In genomic region chr14:73740921-73741326, GRCh38 we compare ENCODE assay signal across 8 cellular contexts. TPM values are rescaled to one million over a fixed set of nuclear protein-coding genes. Genes with fewer than 3 reads are reported as not detected.
DNase-seq lines count a peak whose midpoint lies in the region; ATAC-seq and TF ChIP-seq lines count a peak whose summit lies in the region.

No MANE protein-coding gene starts in this region.

- H3K79me1 ChIP-seq in mesenchymal stem cell (replicated peaks; ENCODE audit: low read length, poor library complexity, severe bottlenecking): peaks cover 8% of the 10 kb centered on the region

- H3K9me3 ChIP-seq in AG04450 (ENCODE audit: control insufficient read depth, insufficient read depth, low read length) (no peaks in the 10 kb centered on the region; the same call in 1 of the 2 replicates), mesenchymal stem cell (ENCODE audit: control insufficient read depth, low read length) (no peaks in the 10 kb centered on the region)

- peak overlapping the region; percentile 59 for H4K91ac ChIP-seq in mesenchymal stem cell (ENCODE audit: low read length)

- peak overlapping the region; percentile 31 for H2AK5ac ChIP-seq in mesenchymal stem cell (ENCODE audit: low read length, severe bottlenecking)

- POLR2A ChIA-PET in AG04450 (lab: Yijun Ruan, JAX): interaction anchor here (0.9 to 2.4 kb wide), 7 partner anchors 12 to 45 kb away, joined by 3 to 21 read pairs (median 4); a partner anchor contains a TSS

- H2BK120ac ChIP-seq in mesenchymal stem cell (ENCODE audit: low read depth, low read length): peak overlapping the region; percentile 29

- H3K9ac ChIP-seq in KMS-11 (no peak overlapping the region), mesenchymal stem cell (ENCODE audit: low read length) (peak overlapping the region; percentile 86)

- DNase-seq in AG04450 (ENCODE audit: low read depth, low spot score): no peak
- peak; percentile 54 for DNase-seq in choroid plexus epithelial cell (ENCODE audit: low read depth)
- peak; percentile 57 for DNase-seq in mesenchymal stem cell
- no peak for DNase-seq in foreskin melanocyte
- DNase-seq in activated CD4-positive, alpha-beta T cell treated with anti-CD3 and anti-CD28 coated beads, Interleukin-2, amount 50 U/mL, for 4 hours: no peak

- H4K8ac ChIP-seq in mesenchymal stem cell (ENCODE audit: low read length): peak overlapping the region; percentile 21

- H3K23ac ChIP-seq in mesenchymal stem cell (ENCODE audit: low read length in 2 of 2): peak overlapping the region in 1 of 2 experiments; percentile 77

- H3K4me1 ChIP-seq in KMS-11 (ENCODE audit: low read depth, poor library complexity, severe bottlenecking) (peaks cover 62% of the 10 kb centered on the region), mesenchymal stem cell (ENCODE audit: control insufficient read depth, insufficient read depth, low read depth, low read length) (peaks cover 70% of the 10 kb centered on the region), urinary bladder (ENCODE audit: insufficient read depth) (peaks cover 10% of the 10 kb centered on the region)

- no peak for TF ChIP-seq CTCF in AG04450 (IDR thresholded peaks at IDR 0.05; ENCODE audit: low read depth, low read length)
- TF ChIP-seq CTCF in KMS-11 (conservative IDR thresholded peaks at IDR 0.05; ENCODE audit: low read depth, low read length): no peak
- no peak for TF ChIP-seq CTCF in choroid plexus epithelial cell (conservative IDR thresholded peaks at IDR 0.05; ENCODE audit: low read depth, low read length)

- H3K36me3 ChIP-seq in KMS-11 (ENCODE audit: insufficient read depth) (no peaks in the 10 kb centered on the region), mesenchymal stem cell (ENCODE audit: control insufficient read depth in 1 of 2, insufficient read depth in 2 of 2, low read depth in 1 of 2, low read length in 2 of 2) (peaks cover 34 to 48% of the 10 kb centered on the region in 2 experiments), urinary bladder (ENCODE audit: insufficient read depth) (no peaks in the 10 kb centered on the region)

- H2BK15ac ChIP-seq in mesenchymal stem cell (ENCODE audit: low read depth, poor library complexity, severe bottlenecking): no peak overlapping the region

- H3K27ac ChIP-seq in AG04450 (ENCODE audit: low read depth, low read length): peak overlapping the region; percentile 57
- H3K27ac ChIP-seq in KMS-11: no peak overlapping the region
- peak overlapping the region; percentile 94 for H3K27ac ChIP-seq in mesenchymal stem cell (ENCODE audit: low read length, poor library complexity, severe bottlenecking)
- peak overlapping the region; percentile 71 for H3K27ac ChIP-seq in urinary bladder (ENCODE audit: low read depth)

- no peak for ATAC-seq in GM19395 (IDR thresholded peaks at IDR 0.05; ENCODE audit: unreplicated experiment)

- no peak overlapping the region for H2BK5ac ChIP-seq in mesenchymal stem cell (ENCODE audit: low read depth, low read length, poor library complexity, severe bottlenecking)

- peak overlapping the region in 1 of 2 experiments; percentile 38 for H3K14ac ChIP-seq in mesenchymal stem cell (ENCODE audit: low read length in 2 of 2)

- H3K4me3 ChIP-seq in AG04450 (ENCODE audit: low read depth, low read length) (no peak overlapping the region), KMS-11 (IDR thresholded peaks at IDR 0.05; ENCODE audit: insufficient read depth, low read depth, low read length) (no peak overlapping the region), choroid plexus epithelial cell (ENCODE audit: low read depth, low read length) (no peak overlapping the region), mesenchymal stem cell (ENCODE audit: insufficient read depth in 1 of 2, low read depth in 1 of 2, low read length in 2 of 2) (peak overlapping the region in 1 of 2 experiments; percentile 62), urinary bladder (ENCODE audit: low read depth, low read length) (peak overlapping the region; percentile 9)

- H2AFZ ChIP-seq in KMS-11 (ENCODE audit: low read depth) (no peak overlapping the region), mesenchymal stem cell (ENCODE audit: low read depth, low read length) (no peak overlapping the region)

- CTCF ChIA-PET in AG04450 (lab: Charles Lee): interaction anchor here (1.5 kb wide), 1 partner anchor 13 kb away, joined by 10 read pairs; no protein-coding TSS in a partner anchor

- peak overlapping the region in 1 of 2 experiments; percentile 84 for H2BK12ac ChIP-seq in mesenchymal stem cell (ENCODE audit: low read length in 2 of 2)

- H3K27me3 ChIP-seq in AG04450 (ENCODE audit: control insufficient read depth, insufficient read depth, low read length) (no peaks in the 10 kb centered on the region), KMS-11 (ENCODE audit: insufficient read depth, low read depth) (no peaks in the 10 kb centered on the region), mesenchymal stem cell (ENCODE audit: control insufficient read depth in 1 of 2, insufficient read depth in 1 of 2, low read length in 2 of 2) (no peaks in the 10 kb centered on the region)

- H3K4ac ChIP-seq in mesenchymal stem cell (ENCODE audit: low read depth in 1 of 2, low read length in 2 of 2): peak overlapping the region in 1 of 2 experiments; percentile 1

- H3K4me2 ChIP-seq in KMS-11: peak overlapping the region; percentile 61; the same call in 1 of the 2 replicates
- no peak overlapping the region for H3K4me2 ChIP-seq in mesenchymal stem cell (ENCODE audit: low read length, poor library complexity, severe bottlenecking)

- peaks cover 28% of the 10 kb centered on the region; the same call in 1 of the 2 replicates for H3K79me2 ChIP-seq in KMS-11 (ENCODE audit: insufficient read depth, low read depth)

- H4K20me1 ChIP-seq in KMS-11 (ENCODE audit: insufficient read depth): peaks cover 8% of the 10 kb centered on the region; the same call in 1 of the 2 replicates

- peak overlapping the region; percentile 62 to 85 for H3K18ac ChIP-seq in mesenchymal stem cell (ENCODE audit: low read depth in 1 of 2, low read length in 2 of 2)

- WGBS in mesenchymal stem cell: 43% methylated on average over 5 of the region's 6 CpGs
- WGBS in urinary bladder: 11% methylated on average over 6 of the region's 6 CpGs

RNA-seq across cellular contexts. Expression of gene PNMA1, which starts 26.7 kb away (rescaled TPM):
- polyA plus RNA-seq in AG04450 (2011; rRNA removed) (21.3 and 21.5 TPM in 2 replicates), urinary bladder (85.8 TPM)
- 10.9 and 12.6 TPM in 2 replicates for polyA minus RNA-seq in AG04450 (2011; rRNA and poly(A)+ RNA removed)
- 53.1 TPM for polyA plus RNA-seq in mesenchymal stem cell (2013, experiment 1 of 2)
- 53.5 TPM for polyA plus RNA-seq in mesenchymal stem cell (2013, experiment 2 of 2)
- 38.3 TPM for total RNA-seq in urinary bladder

Comparison
In these comparisons a context has a peak if more than half of its experiments do, and no peak if none do; other contexts are left out.
1. DNase-seq: peak in choroid plexus epithelial cell (single experiment) and mesenchymal stem cell (single experiment); none in AG04450 (single experiment), foreskin melanocyte (single experiment) and activated CD4-positive, alpha-beta T cell treated with anti-CD3 and anti-CD28 coated beads, Interleukin-2, amount 50 U/mL, for 4 hours (0 of 2).